In the genomic region with DNA sequence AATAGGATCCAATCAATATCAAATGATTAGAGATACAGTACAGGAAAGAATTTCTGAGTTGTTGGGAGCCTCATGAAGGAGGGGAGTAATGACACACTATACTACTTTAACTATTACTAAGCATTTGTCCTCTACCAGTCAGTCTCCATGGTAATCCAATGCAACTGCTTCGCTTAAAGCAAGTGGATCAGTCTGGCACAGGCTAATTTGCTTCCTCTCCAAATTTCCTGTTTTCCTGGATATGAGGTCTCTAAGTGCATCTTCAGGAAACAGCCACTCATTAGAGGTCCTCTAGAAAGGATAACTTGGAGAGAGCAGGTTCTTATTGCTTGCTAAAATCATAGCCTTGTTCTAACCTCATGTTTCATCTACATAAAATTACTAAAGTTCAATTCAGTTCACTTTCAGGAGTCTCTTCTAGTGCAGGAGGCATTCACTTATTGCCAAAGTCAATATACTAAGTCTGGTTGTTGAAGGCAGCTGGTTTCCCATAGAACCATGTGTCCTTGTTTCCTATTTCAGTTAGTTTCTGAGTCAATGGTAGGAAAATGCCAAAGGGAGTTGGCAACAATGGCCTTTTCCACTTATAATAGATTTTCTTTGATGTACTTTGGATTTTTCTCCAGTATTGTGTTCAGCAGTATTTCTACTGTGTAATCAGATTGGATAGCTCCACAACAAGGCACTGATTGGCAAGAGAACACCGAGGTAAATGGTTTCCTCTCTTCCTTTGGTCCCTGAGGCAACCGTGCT, we compare ENCODE assay signal across 1 cellular context.
TF ChIP-seq lines count a peak whose summit lies in the region.

No MANE protein-coding gene starts in this region.

TF ChIP-seq in SK-N-SH treated with all-trans-retinoic acid at 6 μM for 48 hours, 23 proteins besides CTCF, POLR2A, EP300 and RAD21 (continued from another document):
- TF ChIP-seq, protein P1, sequence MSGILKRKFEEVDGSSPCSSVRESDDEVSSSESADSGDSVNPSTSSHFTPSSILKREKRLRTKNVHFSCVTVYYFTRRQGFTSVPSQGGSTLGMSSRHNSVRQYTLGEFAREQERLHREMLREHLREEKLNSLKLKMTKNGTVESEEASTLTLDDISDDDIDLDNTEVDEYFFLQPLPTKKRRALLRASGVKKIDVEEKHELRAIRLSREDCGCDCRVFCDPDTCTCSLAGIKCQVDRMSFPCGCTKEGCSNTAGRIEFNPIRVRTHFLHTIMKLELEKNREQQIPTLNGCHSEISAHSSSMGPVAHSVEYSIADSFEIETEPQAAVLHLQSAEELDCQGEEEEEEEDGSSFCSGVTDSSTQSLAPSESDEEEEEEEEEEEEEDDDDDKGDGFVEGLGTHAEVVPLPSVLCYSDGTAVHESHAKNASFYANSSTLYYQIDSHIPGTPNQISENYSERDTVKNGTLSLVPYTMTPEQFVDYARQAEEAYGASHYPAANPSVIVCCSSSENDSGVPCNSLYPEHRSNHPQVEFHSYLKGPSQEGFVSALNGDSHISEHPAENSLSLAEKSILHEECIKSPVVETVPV (CRISPR knock-in tag; IDR thresholded peaks at IDR 0.05) = no peak
- TF ChIP-seq ISL1 (CRISPR knock-in tag; IDR thresholded peaks at IDR 0.05) = no peak
